Comparison of ENCODE assay signal across 25 cellular contexts in the genomic region with DNA sequence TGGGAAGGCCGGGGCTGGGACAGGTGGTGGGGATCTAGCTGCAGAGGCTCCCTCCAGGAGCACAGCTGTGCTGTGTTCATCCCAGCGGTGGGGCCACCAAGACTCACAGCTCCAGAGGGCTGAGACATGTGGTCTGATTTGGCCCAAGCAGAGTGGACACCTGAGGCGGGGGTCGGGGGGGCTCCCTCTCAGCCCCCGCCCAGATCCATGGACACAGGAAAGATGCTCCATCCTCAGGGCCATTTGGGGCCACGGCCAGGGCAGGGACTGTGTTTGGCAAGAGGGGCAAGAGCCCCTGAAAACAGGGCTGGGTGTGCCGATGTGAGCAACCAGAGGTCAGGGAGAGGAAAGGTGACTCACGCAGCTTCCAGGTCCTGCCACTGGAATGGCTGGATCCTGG.
"Had no signal": no experiment of that assay in that cellular context is flagged by ENCODE, and none has a peak within 500 bp of the region (broad histone marks: within the 10 kb centered on the region; RNA-seq: fewer than 3 reads in every experiment).

No MANE protein-coding gene starts in this region.

- H3K4me1 ChIP-seq: gastrocnemius medialis, parathyroid adenoma, prostate gland, right atrium auricular region, thyroid gland had no signal

- H3K27me3 Mint-ChIP-seq: central memory CD8-positive, alpha-beta T cell; naive thymus-derived CD8-positive, alpha-beta T cell; stimulated activated naive CD8-positive, alpha-beta T cell treated with anti-CD3 and anti-CD28 coated beads, Interleukin-15, amount 100 ng/mL, for 72 hours had no signal

- H3K27ac ChIP-seq: gastrocnemius medialis, parathyroid adenoma, prostate gland, right atrium auricular region, thyroid gland had no signal

- H3K36me3 ChIP-seq: gastrocnemius medialis, prostate gland, right atrium auricular region, thyroid gland had no signal

- ATAC-seq: esophagus mucosa; gastrocnemius medialis; left lobe of liver; naive thymus-derived CD8-positive, alpha-beta T cell; stimulated activated naive CD8-positive, alpha-beta T cell treated with anti-CD3 and anti-CD28 coated beads, Interleukin-15, amount 100 ng/mL, for 72 hours had no signal

- DNase-seq: cortex of kidney; effector CD4-positive, alpha-beta T cell; foreskin fibroblast; gastrocnemius medialis; kidney; mammary epithelial cell; mesendoderm; midbrain; naive thymus-derived CD8-positive, alpha-beta T cell; small intestine; stimulated activated CD4-positive, alpha-beta T cell treated with anti-CD3 and anti-CD28 coated beads, Interleukin-12 subunit alpha, Interleukin-12 subunit beta, amount 100 ng/mL, for 4 hours; stimulated activated CD4-positive, alpha-beta T cell treated with anti-CD3 and anti-CD28 coated beads, Interleukin-1b, Interleukin-23, amount 100 ng/mL, for 48 hours; stimulated activated CD4-positive, alpha-beta T cell treated with anti-CD3 and anti-CD28 coated beads, Interleukin-4, amount 100 ng/mL, for 1 hour; stimulated activated CD8-positive, alpha-beta memory T cell treated with anti-CD3 and anti-CD28 coated beads, Interleukin-4, amount 100 ng/mL, for 48 hours; stimulated activated naive CD4-positive, alpha-beta T cell; stimulated activated naive CD8-positive, alpha-beta T cell treated with anti-CD3 and anti-CD28 coated beads, Interleukin-15, amount 100 ng/mL, for 72 hours; thyroid gland; trophoblast cell had no signal

- H3K9me3 ChIP-seq: gastrocnemius medialis, prostate gland, thyroid gland had no signal

- H3K27me3 ChIP-seq: gastrocnemius medialis, right atrium auricular region, thyroid gland had no signal

- H3K4me3 Mint-ChIP-seq: central memory CD8-positive, alpha-beta T cell; naive thymus-derived CD8-positive, alpha-beta T cell; neural crest cell; stimulated activated naive CD8-positive, alpha-beta T cell treated with anti-CD3 and anti-CD28 coated beads, Interleukin-15, amount 100 ng/mL, for 72 hours had no signal

- H3K9me3 Mint-ChIP-seq: central memory CD8-positive, alpha-beta T cell had no signal

- H3K4me1 Mint-ChIP-seq: central memory CD8-positive, alpha-beta T cell; neural crest cell; stimulated activated naive CD8-positive, alpha-beta T cell treated with anti-CD3 and anti-CD28 coated beads, Interleukin-15, amount 100 ng/mL, for 72 hours had no signal

- H3K4me3 ChIP-seq: gastrocnemius medialis, prostate gland, right atrium auricular region, thyroid gland had no signal
